8 cellular contexts compared by ENCODE assay signal in genomic region chr16:71311553-71312158, GRCh38. TPM values are rescaled to one million over a fixed set of nuclear protein-coding genes. Genes with fewer than 3 reads are reported as not detected.
DNase-seq lines count a peak whose midpoint lies in the region; ATAC-seq and TF ChIP-seq lines count a peak whose summit lies in the region.

No MANE protein-coding gene starts in this region.

- H3K4me3 Mint-ChIP-seq in activated T-cell treated with anti-CD3 and anti-CD28 coated beads, Interleukin-2, amount 50 U/mL, for 4 hours, result no peak overlapping the region

- no peak for TF ChIP-seq POLR2A in upper lobe of left lung (IDR thresholded peaks at IDR 0.05)

- no peaks in the 10 kb centered on the region for H3K9me3 ChIP-seq in left ventricle myocardium inferior (replicated peaks)
- no peaks in the 10 kb centered on the region for H3K9me3 ChIP-seq in upper lobe of left lung

- DNase-seq in left ventricle myocardium inferior (no peak), left ventricle myocardium superior (no peak), MV-4-11 (lab: John Stamatoyannopoulos, UW) (peak; percentile 7), islet precursor cell (peak; percentile 67), upper lobe of left lung (no peak), NCI-H2029 treated with DMSO at 0.1 percent for 48 hours (lab: John Stamatoyannopoulos, UW) (no peak)
- DNase-seq in activated T-cell treated with anti-CD3 and anti-CD28 coated beads, Interleukin-2, amount 50 U/mL, for 4 hours, result peak; percentile 11

- peaks cover 36% of the 10 kb centered on the region for H3K27me3 Mint-ChIP-seq in activated T-cell treated with anti-CD3 and anti-CD28 coated beads, Interleukin-2, amount 50 U/mL, for 4 hours (ENCODE audit: low read depth)

- H3K27ac ChIP-seq in left ventricle myocardium inferior (replicated peaks) (no peak overlapping the region), upper lobe of left lung (no peak overlapping the region)

- H3K36me3 Mint-ChIP-seq in activated T-cell treated with anti-CD3 and anti-CD28 coated beads, Interleukin-2, amount 50 U/mL, for 4 hours (ENCODE audit: insufficient read depth), result no peaks in the 10 kb centered on the region

- no peaks in the 10 kb centered on the region for H3K4me1 ChIP-seq in left ventricle myocardium inferior
- H3K4me1 ChIP-seq in upper lobe of left lung, result no peaks in the 10 kb centered on the region

- TF ChIP-seq CTCF in left ventricle myocardium inferior (IDR thresholded peaks at IDR 0.05; ENCODE audit: borderline replicate concordance), result peak; percentile 75
- TF ChIP-seq CTCF in upper lobe of left lung (IDR thresholded peaks at IDR 0.05), result peak; percentile 67 to 79 (median 74)

- H3K4me3 ChIP-seq in left ventricle myocardium inferior (no peak overlapping the region), upper lobe of left lung (no peak overlapping the region)

- no peaks in the 10 kb centered on the region for H3K36me3 ChIP-seq in left ventricle myocardium inferior
- H3K36me3 ChIP-seq in upper lobe of left lung, result no peaks in the 10 kb centered on the region

- no peaks in the 10 kb centered on the region for H3K9me3 Mint-ChIP-seq in activated T-cell treated with anti-CD3 and anti-CD28 coated beads, Interleukin-2, amount 50 U/mL, for 4 hours

- 21 to 25% methylated on average over 7 of the region's 7 CpGs for WGBS in upper lobe of left lung, 2 donors

- intact Hi-C loops in left ventricle myocardium inferior (cut with micrococcal nuclease) (no loop called here), left ventricle myocardium superior (cut with micrococcal nuclease) (no loop called here)

- peaks cover 54% of the 10 kb centered on the region for H3K27me3 ChIP-seq in left ventricle myocardium inferior (ENCODE audit: low read depth)
- H3K27me3 ChIP-seq in upper lobe of left lung, result no peaks in the 10 kb centered on the region

- TF ChIP-seq EP300 in upper lobe of left lung (IDR thresholded peaks at IDR 0.05), result no peak

- H3K4me1 Mint-ChIP-seq in activated T-cell treated with anti-CD3 and anti-CD28 coated beads, Interleukin-2, amount 50 U/mL, for 4 hours (ENCODE audit: low read depth), result no peaks in the 10 kb centered on the region

- ATAC-seq in left ventricle myocardium superior (no peak), upper lobe of left lung (ENCODE audit: low FRiP score in 2 of 2) (peak in 1 of 2 donors; percentile 57), GM21526 (IDR thresholded peaks at IDR 0.05; ENCODE audit: low FRiP score, unreplicated experiment) (no peak)
- peak in 1 of 2 donors; percentile 32 for ATAC-seq in activated T-cell treated with anti-CD3 and anti-CD28 coated beads, Interleukin-2, amount 50 U/mL, for 4 hours

RNA-seq across cellular contexts. Expression of gene CMTR2, which starts 22.5 kb away (rescaled TPM):
- total RNA-seq in left ventricle myocardium inferior (9.3 TPM), left ventricle myocardium superior (8.5 TPM), upper lobe of left lung (10 to 100 TPM in 5 of 6 donors, 1 to 10 TPM in 1; 9.3 to 24.5 (median 20.5) TPM)
- total RNA-seq in activated T-cell treated with anti-CD3 and anti-CD28 coated beads, Interleukin-2, amount 50 U/mL, for 4 hours, result 10 to 100 TPM; 19.4 to 25.8 (median 24.3) TPM

RNA-seq across cellular contexts. Expression of gene CALB2, which starts 46.9 kb away (rescaled TPM):
- total RNA-seq in left ventricle myocardium inferior, result 0.36 TPM
- 1.6 TPM for total RNA-seq in left ventricle myocardium superior
- total RNA-seq in activated T-cell treated with anti-CD3 and anti-CD28 coated beads, Interleukin-2, amount 50 U/mL, for 4 hours, result not detected
- 1 to 10 TPM in 4 of 6 donors, not detected in 2; 1.0 to 3.3 (median 2.3) TPM for total RNA-seq in upper lobe of left lung

Comparison
In these comparisons a context has a peak if more than half of its experiments do, and no peak if none do; other contexts are left out.
1. DNase-seq: peak in MV-4-11 (single experiment), activated T-cell treated with anti-CD3 and anti-CD28 coated beads, Interleukin-2, amount 50 U/mL, for 4 hours (single experiment) and islet precursor cell (single experiment); none in left ventricle myocardium inferior (single experiment), left ventricle myocardium superior (single experiment), upper lobe of left lung (0 of 2) and NCI-H2029 treated with DMSO at 0.1 percent for 48 hours (single experiment).